ENCODE assay signal across 26 cellular contexts in the genomic region with DNA sequence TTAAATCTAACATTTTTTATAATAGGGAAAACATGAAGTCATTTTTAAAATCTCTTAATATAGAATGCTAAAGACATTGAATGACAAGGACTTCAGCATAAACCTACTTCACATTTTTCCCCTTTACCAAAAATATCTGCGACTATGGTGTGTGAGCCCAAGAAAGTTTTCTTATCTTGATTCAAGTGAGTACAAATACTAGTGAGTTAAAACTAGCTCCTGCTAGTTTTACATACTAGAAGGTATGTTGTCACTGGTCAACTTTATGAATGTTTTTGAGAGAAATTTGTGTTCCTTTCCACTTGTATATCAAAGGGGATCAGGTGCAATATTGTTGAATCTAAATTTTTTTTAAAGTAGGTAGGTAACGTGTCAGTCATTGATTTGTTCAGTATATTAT.
DNase-seq lines count a peak whose midpoint lies in the region; ATAC-seq and TF ChIP-seq lines count a peak whose summit lies in the region.
"Had no signal": no experiment of that assay in that cellular context is flagged by ENCODE, and none has a peak within 500 bp of the region (broad histone marks: within the 10 kb centered on the region; RNA-seq: fewer than 3 reads in every experiment).

No MANE protein-coding gene starts in this region.

- no peaks in the 10 kb centered on the region for H3K9me3 ChIP-seq in OCI-LY1 (ENCODE audit: low read length)
- no peaks in the 10 kb centered on the region for H3K9me3 ChIP-seq in endodermal cell (ENCODE audit: control insufficient read depth, low read length)
- H3K9me3 ChIP-seq: BE2C, Caco-2, heart right ventricle, spleen, testis had no signal

- H3K4me3 Mint-ChIP-seq in endodermal cell (no peak overlapping the region), progenitor cell of endocrine pancreas (ENCODE audit: low read depth) (no peak overlapping the region)
- H3K4me3 Mint-ChIP-seq in activated naive CD8-positive, alpha-beta T cell treated with anti-CD3 and anti-CD28 coated beads for 36 hours = no peak overlapping the region
- no peak overlapping the region for H3K4me3 Mint-ChIP-seq in activated CD8-positive, alpha-beta T cell treated with anti-CD3 and anti-CD28 coated beads, Interleukin-2, amount 10 ng/mL, durations not matched to agents 7 days and 5 days
- H3K4me3 Mint-ChIP-seq: memory B cell; naive B cell; stimulated activated naive B cell treated with anti-CD40 and anti-IgM and Interleukin-4, amounts not matched to agents 10 μg/mL and 1 μg/mL and 100 μg/mL, for 72 hours had no signal

- DNase-seq in NCI-H345 treated with DMSO at 0.1 percent for 48 hours (lab: John Stamatoyannopoulos, UW; ENCODE audit: unreplicated experiment) (peak; percentile 25), NCI-H345 (lab: John Stamatoyannopoulos, UW) (no peak), endodermal cell (no peak), progenitor cell of endocrine pancreas (ENCODE audit: low spot score, unreplicated experiment) (no peak), NCI-H1436 treated with DMSO at 0.1 percent for 48 hours (lab: John Stamatoyannopoulos, UW) (no peak)
- DNase-seq in activated naive CD8-positive, alpha-beta T cell treated with anti-CD3 and anti-CD28 coated beads for 36 hours = no peak
- DNase-seq in activated CD8-positive, alpha-beta T cell treated with anti-CD3 and anti-CD28 coated beads, Interleukin-2, amount 10 ng/mL, durations not matched to agents 7 days and 5 days = no peak
- DNase-seq: activated CD4-positive, alpha-beta T cell treated with anti-CD3 and anti-CD28 coated beads, Interleukin-2, amount 50 U/mL, for 48 hours; activated CD4-positive, CD25-positive, alpha-beta regulatory T cell; BE2C; Caco-2; DMS79; GF-D8; heart right ventricle; left colon; naive B cell; NCI-H1694; NCI-H2171 treated with DMSO at 0.1 percent for 48 hours; retina; spleen; stimulated activated CD4-positive, alpha-beta T cell treated with anti-CD3 and anti-CD28 coated beads, Interleukin-2, amount 100 ng/mL, for 48 hours; stimulated activated naive B cell treated with anti-CD40 and anti-IgM and Interleukin-4, amounts not matched to agents 10 μg/mL and 1 μg/mL and 100 μg/mL, for 72 hours; testis had no signal

- H3K4me2 ChIP-seq in OCI-LY1 (ENCODE audit: low read length) = no peak overlapping the region

- no peak overlapping the region for H3K4me3 ChIP-seq in OCI-LY1 (ENCODE audit: low read depth, low read length, poor library complexity, severe bottlenecking)
- no peak overlapping the region for H3K4me3 ChIP-seq in endodermal cell (ENCODE audit: low read length)
- H3K4me3 ChIP-seq: heart right ventricle, spleen, testis had no signal

- H3K27me3 Mint-ChIP-seq in endodermal cell (ENCODE audit: insufficient read depth) (no peaks in the 10 kb centered on the region), progenitor cell of endocrine pancreas (no peaks in the 10 kb centered on the region)
- H3K27me3 Mint-ChIP-seq in activated naive CD8-positive, alpha-beta T cell treated with anti-CD3 and anti-CD28 coated beads for 36 hours = no peaks in the 10 kb centered on the region
- no peaks in the 10 kb centered on the region for H3K27me3 Mint-ChIP-seq in activated CD8-positive, alpha-beta T cell treated with anti-CD3 and anti-CD28 coated beads, Interleukin-2, amount 10 ng/mL, durations not matched to agents 7 days and 5 days (ENCODE audit: low read depth)
- H3K27me3 Mint-ChIP-seq: memory B cell; naive B cell; stimulated activated naive B cell treated with anti-CD40 and anti-IgM and Interleukin-4, amounts not matched to agents 10 μg/mL and 1 μg/mL and 100 μg/mL, for 72 hours had no signal

- H3K9me3 Mint-ChIP-seq in endodermal cell (no peaks in the 10 kb centered on the region), progenitor cell of endocrine pancreas (ENCODE audit: low read depth) (no peaks in the 10 kb centered on the region)
- H3K9me3 Mint-ChIP-seq in activated naive CD8-positive, alpha-beta T cell treated with anti-CD3 and anti-CD28 coated beads for 36 hours = no peaks in the 10 kb centered on the region
- H3K9me3 Mint-ChIP-seq in activated CD8-positive, alpha-beta T cell treated with anti-CD3 and anti-CD28 coated beads, Interleukin-2, amount 10 ng/mL, durations not matched to agents 7 days and 5 days (ENCODE audit: insufficient read depth) = no peaks in the 10 kb centered on the region
- H3K9me3 Mint-ChIP-seq: memory B cell; naive B cell; stimulated activated naive B cell treated with anti-CD40 and anti-IgM and Interleukin-4, amounts not matched to agents 10 μg/mL and 1 μg/mL and 100 μg/mL, for 72 hours had no signal

- H3K27ac ChIP-seq in OCI-LY1 (ENCODE audit: low read depth, low read length, poor library complexity, severe bottlenecking) (peak overlapping the region; percentile 5), endodermal cell (ENCODE audit: low read depth, low read length) (peak overlapping the region; percentile 19)
- H3K27ac ChIP-seq: epithelial cell of prostate, heart right ventricle, spleen, testis had no signal

- no peak overlapping the region for H2AFZ ChIP-seq in OCI-LY1 (ENCODE audit: low read length)

- TF ChIP-seq CTCF in OCI-LY1 (IDR thresholded peaks at IDR 0.05; ENCODE audit: low read length) (no peak), endodermal cell (conservative IDR thresholded peaks at IDR 0.05) (no peak), progenitor cell of endocrine pancreas (IDR thresholded peaks at IDR 0.05; ENCODE audit: unreplicated experiment) (no peak)

- ATAC-seq in activated CD8-positive, alpha-beta T cell treated with anti-CD3 and anti-CD28 coated beads, Interleukin-2, amount 10 ng/mL, durations not matched to agents 7 days and 5 days = no peak
- ATAC-seq: heart right ventricle; left colon; stimulated activated naive B cell treated with anti-CD40 and anti-IgM and Interleukin-4, amounts not matched to agents 10 μg/mL and 1 μg/mL and 100 μg/mL, for 72 hours had no signal

- no peaks in the 10 kb centered on the region for H3F3A ChIP-seq in OCI-LY1 (ENCODE audit: insufficient read depth, low read length)

- no peaks in the 10 kb centered on the region for H3K9me2 ChIP-seq in OCI-LY1 (ENCODE audit: low read depth, low read length)

- WGBS in endodermal cell (ENCODE audit: insufficient coverage in 1 of 2, insufficient read length in 1 of 2), 2 experiments = 80% methylated on average over 1 of the region's 2 CpGs; no CpG with 5 or more reads in 1 of the 2 experiments

- no peaks in the 10 kb centered on the region for H3K36me3 ChIP-seq in OCI-LY1 (ENCODE audit: insufficient read depth, low read length)
- H3K36me3 ChIP-seq in endodermal cell (ENCODE audit: control insufficient read depth, insufficient read depth, low read length) = no peaks in the 10 kb centered on the region
- H3K36me3 ChIP-seq: BE2C, heart right ventricle, spleen had no signal

- no peak overlapping the region for H3K27ac Mint-ChIP-seq in endodermal cell
- peak overlapping the region; percentile 14 for H3K27ac Mint-ChIP-seq in progenitor cell of endocrine pancreas
- no peak overlapping the region for H3K27ac Mint-ChIP-seq in activated naive CD8-positive, alpha-beta T cell treated with anti-CD3 and anti-CD28 coated beads for 36 hours
- no peak overlapping the region for H3K27ac Mint-ChIP-seq in activated CD8-positive, alpha-beta T cell treated with anti-CD3 and anti-CD28 coated beads, Interleukin-2, amount 10 ng/mL, durations not matched to agents 7 days and 5 days
- H3K27ac Mint-ChIP-seq: memory B cell; naive B cell; stimulated activated naive B cell treated with anti-CD40 and anti-IgM and Interleukin-4, amounts not matched to agents 10 μg/mL and 1 μg/mL and 100 μg/mL, for 72 hours had no signal

- no peak overlapping the region for H3K9ac ChIP-seq in OCI-LY1 (ENCODE audit: low read length)
- H3K9ac ChIP-seq in endodermal cell (ENCODE audit: extremely low read depth, low read length, poor library complexity, severe bottlenecking) = no peak overlapping the region

- H3K79me2 ChIP-seq in OCI-LY1 (ENCODE audit: insufficient read depth, low read length) = peaks cover 43% of the 10 kb centered on the region; the same call in 1 of the 2 replicates

- peaks cover 4% of the 10 kb centered on the region for H3K4me1 Mint-ChIP-seq in endodermal cell
- peaks cover 23% of the 10 kb centered on the region for H3K4me1 Mint-ChIP-seq in progenitor cell of endocrine pancreas (ENCODE audit: low read depth)
- peaks cover 31% of the 10 kb centered on the region for H3K4me1 Mint-ChIP-seq in activated naive CD8-positive, alpha-beta T cell treated with anti-CD3 and anti-CD28 coated beads for 36 hours
- peaks cover 3% of the 10 kb centered on the region for H3K4me1 Mint-ChIP-seq in activated CD8-positive, alpha-beta T cell treated with anti-CD3 and anti-CD28 coated beads, Interleukin-2, amount 10 ng/mL, durations not matched to agents 7 days and 5 days (ENCODE audit: low read depth)

- peaks cover 29% of the 10 kb centered on the region for H3K4me1 ChIP-seq in OCI-LY1 (ENCODE audit: insufficient read depth, low read length, severe bottlenecking)
- no peaks in the 10 kb centered on the region for H3K4me1 ChIP-seq in endodermal cell (ENCODE audit: control insufficient read depth, insufficient read depth, low read length)
- H3K4me1 ChIP-seq: Caco-2 had no signal

- H3K36me3 Mint-ChIP-seq in endodermal cell (ENCODE audit: low read depth) (no peaks in the 10 kb centered on the region), progenitor cell of endocrine pancreas (ENCODE audit: insufficient read depth) (no peaks in the 10 kb centered on the region)
- H3K36me3 Mint-ChIP-seq in activated naive CD8-positive, alpha-beta T cell treated with anti-CD3 and anti-CD28 coated beads for 36 hours = no peaks in the 10 kb centered on the region
- H3K36me3 Mint-ChIP-seq in activated CD8-positive, alpha-beta T cell treated with anti-CD3 and anti-CD28 coated beads, Interleukin-2, amount 10 ng/mL, durations not matched to agents 7 days and 5 days (ENCODE audit: low read depth) = no peaks in the 10 kb centered on the region
- H3K36me3 Mint-ChIP-seq: memory B cell; naive B cell; stimulated activated naive B cell treated with anti-CD40 and anti-IgM and Interleukin-4, amounts not matched to agents 10 μg/mL and 1 μg/mL and 100 μg/mL, for 72 hours had no signal

- H3K27me3 ChIP-seq in OCI-LY1 (ENCODE audit: insufficient read depth, low read length) (no peaks in the 10 kb centered on the region), endodermal cell (ENCODE audit: control insufficient read depth, insufficient read depth, low read length, poor library complexity, severe bottlenecking) (no peaks in the 10 kb centered on the region)
- H3K27me3 ChIP-seq: BE2C, heart right ventricle, spleen, testis had no signal

- POLR2A ChIA-PET in activated CD8-positive, alpha-beta T cell treated with anti-CD3 and anti-CD28 coated beads, Interleukin-2, amount 10 ng/mL, durations not matched to agents 7 days and 5 days (lab: Charles Lee) = no interaction called here

- H4K20me1 ChIP-seq in OCI-LY1 (ENCODE audit: insufficient read depth, low read length) = no peaks in the 10 kb centered on the region

- CTCF ChIA-PET in activated CD8-positive, alpha-beta T cell treated with anti-CD3 and anti-CD28 coated beads, Interleukin-2, amount 10 ng/mL, durations not matched to agents 7 days and 5 days (lab: Charles Lee) = no interaction called here
